Comparison of ENCODE assay signal across 12 cellular contexts in the genomic region with DNA sequence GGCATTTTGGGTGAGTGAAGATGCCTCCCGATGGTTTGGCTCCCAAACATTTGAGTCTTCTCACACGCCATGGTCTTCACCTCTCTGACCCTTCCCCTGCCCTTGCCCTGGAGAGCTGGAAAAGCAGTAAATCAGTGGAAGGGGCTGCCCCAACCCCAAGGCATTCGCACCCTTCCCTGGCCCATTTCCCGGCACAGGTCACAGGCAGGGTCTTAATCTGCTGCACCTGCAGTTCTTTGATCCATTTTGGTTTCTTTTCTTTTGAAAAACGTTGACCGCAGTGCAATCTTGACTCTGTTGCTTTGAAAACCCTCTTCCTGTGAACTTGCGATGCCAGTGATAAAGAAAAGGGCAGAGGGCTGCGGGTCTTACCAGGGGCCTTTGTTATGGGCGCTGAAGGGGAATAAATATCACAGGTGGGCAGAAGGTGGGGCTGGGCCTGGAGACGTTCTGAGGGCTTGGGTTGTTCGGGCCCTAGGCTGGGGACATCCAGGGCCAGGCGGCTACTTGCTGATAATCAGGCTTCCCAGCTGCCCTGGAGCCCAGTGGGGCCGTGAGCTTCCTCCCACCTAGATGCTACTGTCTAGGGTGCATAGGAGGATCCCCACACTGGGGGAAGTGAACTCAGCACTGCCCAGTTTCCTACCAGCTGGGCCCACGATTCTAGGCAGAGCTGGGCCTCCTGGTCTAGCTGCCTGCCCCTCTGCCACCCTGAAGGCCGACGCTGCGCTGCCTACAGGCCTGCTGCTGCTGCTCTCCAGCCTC. TPM values are rescaled to one million over a fixed set of nuclear protein-coding genes. Genes with fewer than 3 reads are reported as not detected.
DNase-seq lines count a peak whose midpoint lies in the region; TF ChIP-seq lines count a peak whose summit lies in the region.
"Had no signal": no experiment of that assay in that cellular context is flagged by ENCODE, and none has a peak within 500 bp of the region (broad histone marks: within the 10 kb centered on the region; RNA-seq: fewer than 3 reads in every experiment).

No MANE protein-coding gene starts in this region.

- H3K9ac ChIP-seq in MM.1S (ENCODE audit: low read length), result peak overlapping the region; percentile 64

- no peaks in the 10 kb centered on the region for H4K20me1 ChIP-seq in MM.1S (ENCODE audit: insufficient read depth, low read length)

- H3K4me1 ChIP-seq in MM.1S (ENCODE audit: low read length) (peaks cover 31% of the 10 kb centered on the region), esophagus squamous epithelium (peaks cover 4 to 38% (median 8%) of the 10 kb centered on the region in 3 donors)
- H3K4me1 ChIP-seq: body of pancreas had no signal

- H3K27me3 ChIP-seq in MM.1S (replicated peaks; ENCODE audit: insufficient read depth, low read length) (no peaks in the 10 kb centered on the region), esophagus squamous epithelium (no peaks in the 10 kb centered on the region)
- H3K27me3 ChIP-seq: body of pancreas had no signal

- H3K4me3 ChIP-seq in MM.1S (ENCODE audit: low read length) (no peak overlapping the region; the same call in 1 of the 2 replicates), esophagus squamous epithelium (no peak overlapping the region)
- H3K4me3 ChIP-seq: body of pancreas had no signal

- peak overlapping the region; percentile 65; the same call in 1 of the 2 replicates for H2AFZ ChIP-seq in MM.1S (ENCODE audit: low read length)

- peaks cover 26% of the 10 kb centered on the region for H3F3A ChIP-seq in MM.1S (ENCODE audit: insufficient read depth, low read length)

- intact Hi-C loops in esophagus squamous epithelium (cut with DNase I), result no loop called here

- H3K9me3 ChIP-seq in MM.1S (replicated peaks; ENCODE audit: insufficient read depth, low read length), result no peaks in the 10 kb centered on the region
- H3K9me3 ChIP-seq in esophagus squamous epithelium, result no peaks in the 10 kb centered on the region
- H3K9me3 ChIP-seq: body of pancreas had no signal

- no peak for TF ChIP-seq POLR2A in esophagus squamous epithelium (IDR thresholded peaks at IDR 0.05)

- no peak for TF ChIP-seq CTCF in MM.1S (IDR thresholded peaks at IDR 0.05; ENCODE audit: low read length)
- no peak for TF ChIP-seq CTCF in esophagus squamous epithelium (IDR thresholded peaks at IDR 0.05)

- peak overlapping the region; percentile 98 for H3K27ac ChIP-seq in MM.1S (ENCODE audit: low read length)
- peak overlapping the region; percentile 37 to 66 (median 40) for H3K27ac ChIP-seq in esophagus squamous epithelium
- H3K27ac ChIP-seq: body of pancreas had no signal

- WGBS in esophagus squamous epithelium, 2 donors, result 80% methylated on average over 6 to 11 of the region's 17 CpGs

- H3K4me2 ChIP-seq in MM.1S (ENCODE audit: low read depth, low read length), result peak overlapping the region; percentile 52

- no peaks in the 10 kb centered on the region for H3K36me3 ChIP-seq in MM.1S (replicated peaks; ENCODE audit: insufficient read depth, low read length)
- H3K36me3 ChIP-seq in esophagus squamous epithelium, result no peaks in the 10 kb centered on the region

- peak; percentile 80 for DNase-seq in MM.1S
- peak; percentile 26 for DNase-seq in activated T-cell treated with anti-CD3 and anti-CD28 coated beads for 4 hours
- DNase-seq in esophagus squamous epithelium (lab: John Stamatoyannopoulos, UW), result no peak
- peak; percentile 40 to 41 for DNase-seq in stimulated activated CD4-positive, alpha-beta T cell treated with anti-CD3 and anti-CD28 coated beads, Interleukin-4, amount 100 ng/mL, for 48 hours (ENCODE audit: low read depth in 2 of 2)
- DNase-seq in NCI-H2081 (lab: John Stamatoyannopoulos, UW), result no peak
- DNase-seq in NCI-H2227 treated with DMSO at 0.1 percent for 48 hours (lab: John Stamatoyannopoulos, UW), result no peak
- DNase-seq in cortex of kidney (lab: John Stamatoyannopoulos, UW), result no peak
- DNase-seq in SK-N-DZ (ENCODE audit: low spot score), result no peak
- DNase-seq: body of pancreas, DMS79, OCI-M1 had no signal

- H3K79me2 ChIP-seq in MM.1S (ENCODE audit: low read length), result no peaks in the 10 kb centered on the region

- no peaks in the 10 kb centered on the region for H3K9me2 ChIP-seq in MM.1S (replicated peaks; ENCODE audit: insufficient read depth, low read length)

RNA-seq across cellular contexts. Expression of gene EPS8L3, which starts 38.6 kb away (rescaled TPM):
- under 1 TPM in 1 of 4 donors, not detected in 3; 0.19 TPM for total RNA-seq in esophagus squamous epithelium
- polyA plus RNA-seq in SK-N-DZ (2014; cell fraction: cytosol; rRNA removed), result 0.63 and 1.2 TPM in 2 replicates
- polyA plus RNA-seq in SK-N-DZ (2014; cell fraction: nucleus; rRNA removed), result 0.64 and 21.2 TPM in 2 replicates
- total RNA-seq: HT1080 had no signal

Comparison
In these comparisons a context has a peak if more than half of its experiments do, and no peak if none do; other contexts are left out.
1. DNase-seq: peak in MM.1S (single experiment), activated T-cell treated with anti-CD3 and anti-CD28 coated beads for 4 hours (single experiment) and stimulated activated CD4-positive, alpha-beta T cell treated with anti-CD3 and anti-CD28 coated beads, Interleukin-4, amount 100 ng/mL, for 48 hours (2 of 2); none in esophagus squamous epithelium (single experiment), NCI-H2081 (0 of 2), NCI-H2227 treated with DMSO at 0.1 percent for 48 hours (single experiment), cortex of kidney (single experiment) and SK-N-DZ (single experiment).